1 cellular context compared by ENCODE assay signal in the genomic region with DNA sequence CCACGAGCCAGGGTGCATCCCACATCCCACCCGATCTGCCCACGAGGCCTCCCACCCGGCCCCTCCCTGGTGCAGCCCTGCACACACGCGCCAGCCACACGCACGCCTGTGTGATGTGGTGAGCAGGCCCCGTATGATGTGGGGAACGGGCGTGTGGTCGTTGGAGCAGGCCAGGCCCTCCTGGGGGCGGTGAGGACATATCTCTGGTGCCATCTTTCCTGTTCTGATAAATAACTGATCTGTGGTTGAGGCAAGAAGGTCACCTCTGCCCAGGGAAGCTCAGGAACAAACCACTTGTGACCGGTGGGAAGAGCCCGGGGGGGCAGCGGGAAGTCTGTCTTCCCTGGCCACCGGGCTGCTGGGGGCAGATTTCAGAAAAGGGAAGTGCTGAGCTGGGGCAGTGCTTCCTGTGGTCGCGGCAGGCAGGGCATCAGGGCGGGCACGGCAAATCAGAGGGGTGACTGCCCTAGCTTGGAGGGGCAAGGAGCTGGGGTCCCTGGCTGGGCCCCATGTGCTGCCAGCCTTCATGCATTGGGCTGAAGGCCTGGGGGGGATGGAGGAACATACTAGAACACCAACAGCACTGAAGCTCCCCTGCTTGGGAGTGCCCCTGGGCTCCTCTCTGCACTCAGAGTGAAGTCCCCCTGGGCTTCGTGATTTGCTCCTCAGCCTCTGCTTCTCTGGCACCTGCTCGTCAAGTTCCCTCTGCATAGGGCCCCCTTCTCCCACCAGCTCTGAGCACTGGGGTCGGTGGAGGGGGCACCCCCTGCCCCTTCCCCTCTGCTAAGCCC.
TF ChIP-seq lines count a peak whose summit lies in the region.

No MANE protein-coding gene starts in this region.

TF ChIP-seq in H1, 55 proteins besides CTCF, POLR2A, EP300 and RAD21:
- TF ChIP-seq, protein P1, sequence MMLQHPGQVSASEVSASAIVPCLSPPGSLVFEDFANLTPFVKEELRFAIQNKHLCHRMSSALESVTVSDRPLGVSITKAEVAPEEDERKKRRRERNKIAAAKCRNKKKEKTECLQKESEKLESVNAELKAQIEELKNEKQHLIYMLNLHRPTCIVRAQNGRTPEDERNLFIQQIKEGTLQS (IDR thresholded peaks at IDR 0.05; ENCODE audit: insufficient read depth, low read depth, low read length): no peak
- no peak for TF ChIP-seq RFX5 (IDR thresholded peaks at IDR 0.05; ENCODE audit: borderline replicate concordance, low read depth, low read length)
- no peak for TF ChIP-seq PHF8 (conservative IDR thresholded peaks at IDR 0.05; ENCODE audit: low read depth, low read length)
- no peak for TF ChIP-seq CBX5 (IDR thresholded peaks at IDR 0.05; ENCODE audit: low read depth, low read length)
- TF ChIP-seq FOSL1 (IDR thresholded peaks at IDR 0.05; ENCODE audit: insufficient read depth, low read depth, low read length): no peak
- no peak for TF ChIP-seq EGR1 (IDR thresholded peaks at IDR 0.05; ENCODE audit: borderline replicate concordance, low read depth, low read length)
- no peak for TF ChIP-seq EZH2 (IDR thresholded peaks at IDR 0.05; ENCODE audit: low read depth, low read length, severe bottlenecking)
- TF ChIP-seq KDM5A (IDR thresholded peaks at IDR 0.05; ENCODE audit: low read length): no peak
- no peak for TF ChIP-seq KDM4A (IDR thresholded peaks at IDR 0.05; ENCODE audit: low read depth, low read length, severe bottlenecking)
- TF ChIP-seq BRCA1 (IDR thresholded peaks at IDR 0.05; ENCODE audit: low read depth, low read length): no peak
- TF ChIP-seq POU5F1 (IDR thresholded peaks at IDR 0.05; ENCODE audit: low read depth, low read length): no peak
- TF ChIP-seq SP1 (IDR thresholded peaks at IDR 0.05; ENCODE audit: low read depth, low read length): no peak
- TF ChIP-seq SP2 (IDR thresholded peaks at IDR 0.05; ENCODE audit: low read length): no peak
- no peak for TF ChIP-seq CREB1 (IDR thresholded peaks at IDR 0.05)
- TF ChIP-seq RBBP5 (IDR thresholded peaks at IDR 0.05; ENCODE audit: borderline replicate concordance, low read depth, low read length): no peak
- no peak for TF ChIP-seq KDM1A (IDR thresholded peaks at IDR 0.05; ENCODE audit: borderline replicate concordance, low read length)
- no peak for TF ChIP-seq HDAC6 (IDR thresholded peaks at IDR 0.05; ENCODE audit: low read depth, low read length)
TF ChIP-seq in H1: peak in this region for 0.
